Comparison of ENCODE assay signal across 18 cellular contexts in the genomic region with DNA sequence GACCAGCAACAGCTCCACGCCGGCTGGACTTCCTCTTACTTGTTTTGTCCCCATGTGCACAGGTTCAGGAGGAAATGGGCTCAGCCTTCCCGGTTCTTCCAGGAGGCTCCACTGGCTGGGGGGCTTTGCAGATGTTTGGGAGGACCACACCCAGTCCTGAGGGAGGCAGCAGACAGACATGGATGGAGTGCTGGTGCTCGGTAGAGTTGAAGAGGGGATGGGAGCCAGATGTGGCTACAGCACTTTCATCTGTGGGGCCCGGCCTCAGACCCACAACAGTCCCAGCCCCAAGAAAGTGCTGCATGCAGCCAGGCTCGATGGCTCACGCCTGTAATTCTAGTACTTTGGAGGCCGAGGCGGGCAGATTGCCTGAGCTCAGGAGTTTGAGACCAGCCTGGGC.
"Had no signal": no experiment of that assay in that cellular context is flagged by ENCODE, and none has a peak within 500 bp of the region (broad histone marks: within the 10 kb centered on the region; RNA-seq: fewer than 3 reads in every experiment).

No MANE protein-coding gene starts in this region.

- H3K4me1 ChIP-seq: sigmoid colon had no signal

- H3K9me3 Mint-ChIP-seq: nephron progenitor cell; stimulated activated naive B cell treated with anti-CD40 and anti-IgM and Interleukin-4, amounts not matched to agents 10 μg/mL and 1 μg/mL and 100 μg/mL, for 72 hours; stimulated activated naive CD8-positive, alpha-beta T cell treated with anti-CD3 and anti-CD28 coated beads, Interleukin-15, amount 100 ng/mL, for 72 hours had no signal

- H3K27me3 ChIP-seq: dorsolateral prefrontal cortex, heart left ventricle, neutrophil, sigmoid colon, transverse colon had no signal

- H3K9me3 ChIP-seq: heart left ventricle, neutrophil, sigmoid colon, thoracic aorta, transverse colon had no signal

- H3K27me3 Mint-ChIP-seq: naive thymus-derived CD4-positive, alpha-beta T cell; stimulated activated naive B cell treated with anti-CD40 and anti-IgM and Interleukin-4, amounts not matched to agents 10 μg/mL and 1 μg/mL and 100 μg/mL, for 72 hours; stimulated activated naive CD8-positive, alpha-beta T cell treated with anti-CD3 and anti-CD28 coated beads, Interleukin-15, amount 100 ng/mL, for 72 hours had no signal

- DNase-seq: cortex of kidney; dorsolateral prefrontal cortex; effector CD8-positive, alpha-beta T cell; heart left ventricle; hippocampal formation; left colon; nephron progenitor cell; posterior cingulate gyrus; sigmoid colon; stimulated activated CD4-positive, alpha-beta T cell treated with anti-CD3 and anti-CD28 coated beads, Interleukin-4, amount 100 ng/mL, for 4 hours; stimulated activated naive B cell treated with anti-CD40 and anti-IgM and Interleukin-4, amounts not matched to agents 10 μg/mL and 1 μg/mL and 100 μg/mL, for 72 hours; stimulated activated naive CD8-positive, alpha-beta T cell treated with anti-CD3 and anti-CD28 coated beads, Interleukin-15, amount 100 ng/mL, for 72 hours; substantia nigra; transverse colon had no signal

- H3K27ac ChIP-seq: dorsolateral prefrontal cortex, heart left ventricle, neutrophil, thoracic aorta, transverse colon had no signal

- H3K4me3 Mint-ChIP-seq: naive thymus-derived CD4-positive, alpha-beta T cell; nephron progenitor cell; stimulated activated naive B cell treated with anti-CD40 and anti-IgM and Interleukin-4, amounts not matched to agents 10 μg/mL and 1 μg/mL and 100 μg/mL, for 72 hours; stimulated activated naive CD8-positive, alpha-beta T cell treated with anti-CD3 and anti-CD28 coated beads, Interleukin-15, amount 100 ng/mL, for 72 hours had no signal

- H3K4me1 Mint-ChIP-seq: nephron progenitor cell had no signal

- ATAC-seq: heart left ventricle; left colon; naive thymus-derived CD4-positive, alpha-beta T cell had no signal

- H3K4me3 ChIP-seq: dorsolateral prefrontal cortex, heart left ventricle, sigmoid colon, skin epidermis, thoracic aorta, transverse colon had no signal
